1 cellular context compared by ENCODE assay signal in genomic region chr11:60914620-60915249, GRCh38.
A peak's percentile ranks its signal among the peaks of the same experiment; 100 is the strongest.
TF ChIP-seq lines count a peak whose summit lies in the region.

No MANE protein-coding gene starts in this region.

TF ChIP-seq in IMR-90, 13 proteins besides CTCF, POLR2A, EP300 and RAD21:
- TF ChIP-seq RCOR1 (IDR thresholded peaks at IDR 0.05; ENCODE audit: insufficient replicate concordance, low read length), result no peak
- TF ChIP-seq MXI1 (IDR thresholded peaks at IDR 0.05; ENCODE audit: borderline replicate concordance, low read depth, low read length), result peak; percentile 60; the same call in 1 of the 2 replicates
- TF ChIP-seq NFE2L2 (IDR thresholded peaks at IDR 0.05; ENCODE audit: low read depth, low read length), result no peak
- TF ChIP-seq CEBPB (IDR thresholded peaks at IDR 0.05; ENCODE audit: low read depth, low read length), result no peak
